Comparison of ENCODE assay signal across 21 cellular contexts in genomic region chr3:20375302-20375701, GRCh38.
"Had no signal": no experiment of that assay in that cellular context is flagged by ENCODE, and none has a peak within 500 bp of the region (broad histone marks: within the 10 kb centered on the region; RNA-seq: fewer than 3 reads in every experiment).

No MANE protein-coding gene starts in this region.

- H3K36me3 ChIP-seq: colonic mucosa, left ventricle myocardium inferior, upper lobe of right lung had no signal

- H3K27me3 ChIP-seq: colonic mucosa, dorsolateral prefrontal cortex, upper lobe of right lung had no signal

- H3K4me1 Mint-ChIP-seq: activated CD4-positive, alpha-beta T cell treated with anti-CD3 and anti-CD28 coated beads, Interleukin-2, amount 10 ng/mL, durations not matched to agents 7 days and 5 days; activated naive CD4-positive, alpha-beta T cell treated with anti-CD3 and anti-CD28 coated beads, Interleukin-2, amount 10 ng/mL, durations not matched to agents 7 days and 5 days; naive thymus-derived CD4-positive, alpha-beta T cell; neural crest cell had no signal

- H3K9me3 Mint-ChIP-seq: activated B cell treated with CpG ODN at 0.5 μM for 24 hours; activated CD4-positive, alpha-beta T cell treated with anti-CD3 and anti-CD28 coated beads, Interleukin-2, amount 10 ng/mL, durations not matched to agents 7 days and 5 days; activated naive CD4-positive, alpha-beta T cell treated with anti-CD3 and anti-CD28 coated beads, Interleukin-2, amount 10 ng/mL, durations not matched to agents 7 days and 5 days; activated T-cell treated with anti-CD3 and anti-CD28 coated beads, Interleukin-2, amount 50 U/mL, for 4 hours; effector memory CD8-positive, alpha-beta T cell; naive thymus-derived CD4-positive, alpha-beta T cell had no signal

- H3K4me3 Mint-ChIP-seq: activated B cell treated with CpG ODN at 0.5 μM for 24 hours; activated CD4-positive, alpha-beta T cell treated with anti-CD3 and anti-CD28 coated beads, Interleukin-2, amount 10 ng/mL, durations not matched to agents 7 days and 5 days; activated naive CD4-positive, alpha-beta T cell treated with anti-CD3 and anti-CD28 coated beads, Interleukin-2, amount 10 ng/mL, durations not matched to agents 7 days and 5 days; activated T-cell treated with anti-CD3 and anti-CD28 coated beads, Interleukin-2, amount 50 U/mL, for 4 hours; effector memory CD8-positive, alpha-beta T cell; naive thymus-derived CD4-positive, alpha-beta T cell; neural crest cell; T-helper 17 cell had no signal

- H3K27ac Mint-ChIP-seq: activated B cell treated with CpG ODN at 0.5 μM for 24 hours; activated CD4-positive, alpha-beta T cell treated with anti-CD3 and anti-CD28 coated beads, Interleukin-2, amount 10 ng/mL, durations not matched to agents 7 days and 5 days; activated naive CD4-positive, alpha-beta T cell treated with anti-CD3 and anti-CD28 coated beads, Interleukin-2, amount 10 ng/mL, durations not matched to agents 7 days and 5 days; effector memory CD8-positive, alpha-beta T cell; naive thymus-derived CD4-positive, alpha-beta T cell; T-helper 17 cell had no signal

- H3K36me3 Mint-ChIP-seq: activated naive CD4-positive, alpha-beta T cell treated with anti-CD3 and anti-CD28 coated beads, Interleukin-2, amount 10 ng/mL, durations not matched to agents 7 days and 5 days had no signal

- H3K4me3 ChIP-seq: colonic mucosa, dorsolateral prefrontal cortex, left ventricle myocardium inferior, upper lobe of right lung had no signal

- H3K4me1 ChIP-seq: colonic mucosa, upper lobe of right lung had no signal

- DNase-seq: activated B cell treated with CpG ODN at 0.5 μM for 24 hours; activated CD4-positive, alpha-beta T cell treated with anti-CD3 and anti-CD28 coated beads, Interleukin-2, amount 10 ng/mL, durations not matched to agents 7 days and 5 days; activated CD8-positive, alpha-beta memory T cell treated with anti-CD3 and anti-CD28 coated beads, Interleukin-2, amount 50 U/mL, for 48 hours; activated effector memory CD4-positive, alpha-beta T cell treated with Interleukin-2 at 50 U/mL for 16 hours; activated naive CD4-positive, alpha-beta T cell treated with anti-CD3 and anti-CD28 coated beads, Interleukin-2, amount 10 ng/mL, durations not matched to agents 7 days and 5 days; activated T-cell treated with anti-CD3 and anti-CD28 coated beads, Interleukin-2, amount 50 U/mL, for 4 hours; amygdala; colonic mucosa; dorsolateral prefrontal cortex; effector memory CD8-positive, alpha-beta T cell; foreskin melanocyte; hypothalamus; left ventricle myocardium inferior; naive thymus-derived CD4-positive, alpha-beta T cell; occipital lobe; stimulated activated CD4-positive, alpha-beta T cell treated with anti-CD3 and anti-CD28 coated beads, Interleukin-4, amount 100 ng/mL, for 24 hours; stimulated activated naive CD8-positive, alpha-beta T cell treated with anti-CD3 and anti-CD28 coated beads, Interleukin-15, Interleukin-2, amounts not matched to agents 100 U/mL and 50 U/mL, for 24 hours; T-helper 17 cell; upper lobe of right lung had no signal

- H3K9me3 ChIP-seq: colonic mucosa, left ventricle myocardium inferior, upper lobe of right lung had no signal

- ATAC-seq: effector memory CD8-positive, alpha-beta T cell; esophagus mucosa; naive thymus-derived CD4-positive, alpha-beta T cell; stimulated activated naive CD8-positive, alpha-beta T cell treated with anti-CD3 and anti-CD28 coated beads, Interleukin-15, Interleukin-2, amounts not matched to agents 100 U/mL and 50 U/mL, for 24 hours; T-helper 17 cell; upper lobe of right lung had no signal
